In the genomic region with DNA sequence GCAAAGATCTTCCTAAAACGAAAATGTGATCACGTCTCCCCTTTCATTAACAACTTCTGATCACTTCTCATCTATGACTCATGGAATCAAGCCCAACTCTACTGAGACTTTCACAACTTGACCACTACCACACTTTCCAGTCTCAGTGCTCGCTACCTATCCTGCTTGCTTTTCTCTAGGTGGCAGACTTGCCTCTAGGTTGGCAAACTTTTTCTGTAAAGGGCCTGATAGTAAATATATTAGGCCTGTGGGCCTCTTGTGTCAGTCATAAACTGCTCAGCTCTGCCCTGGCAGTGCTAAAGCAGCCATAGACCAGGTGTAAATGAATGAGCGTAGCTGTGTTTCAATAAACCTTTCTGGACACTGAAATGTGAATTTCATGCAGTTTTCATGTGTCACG, we compare ENCODE assay signal across 22 cellular contexts. TPM values are rescaled to one million over a fixed set of nuclear protein-coding genes. Genes with fewer than 3 reads are reported as not detected.
"Had no signal": no experiment of that assay in that cellular context is flagged by ENCODE, and none has a peak within 500 bp of the region (broad histone marks: within the 10 kb centered on the region; RNA-seq: fewer than 3 reads in every experiment).

No MANE protein-coding gene starts in this region.

- H3K4me3 ChIP-seq: cardiac muscle cell, right atrium auricular region, skin epidermis, suprapubic skin had no signal

- H3K9me3 ChIP-seq: right atrium auricular region, suprapubic skin had no signal

- H3K4me1 ChIP-seq: right atrium auricular region, suprapubic skin had no signal

- H3K36me3 ChIP-seq: cardiac muscle cell, right atrium auricular region, suprapubic skin had no signal

- FAIRE-seq: astrocyte, kidney had no signal

- H3K27me3 ChIP-seq: cardiac muscle cell, right atrium auricular region, suprapubic skin had no signal

- DNase-seq: activated CD4-positive, alpha-beta T cell treated with anti-CD3 and anti-CD28 coated beads for 1 hour; activated CD4-positive, alpha-beta T cell treated with anti-CD3 and anti-CD28 coated beads, Interleukin-2, amount 50 U/mL, for 4 hours; activated naive CD4-positive, alpha-beta T cell treated with anti-CD3 and anti-CD28 coated beads, Interleukin-2, amount 50 U/mL, for 16 hours; activated T-cell treated with anti-CD3 and anti-CD28 coated beads, Interleukin-2, amount 50 U/mL, for 1 hour; kidney; left ventricle myocardium superior; mesenchymal stem cell; occipital lobe; stimulated activated CD4-positive, alpha-beta T cell treated with anti-CD3 and anti-CD28 coated beads, Interleukin-15, amount 100 ng/mL, for 24 hours; stimulated activated CD4-positive, alpha-beta T cell treated with anti-CD3 and anti-CD28 coated beads, Interleukin-4, amount 100 ng/mL, for 1 hour; stimulated activated naive CD4-positive, alpha-beta T cell; T1000 had no signal

- H3K27ac ChIP-seq: cardiac muscle cell, right atrium auricular region, skin epidermis, suprapubic skin had no signal

RNA-seq across cellular contexts. Expression of a gene that starts 21.5 kb away (rescaled TPM):
- total RNA-seq: astrocyte; cardiac muscle cell; dermis microvascular lymphatic vessel endothelial cell; kidney; left ventricle myocardium superior; natural killer cell treated with Interleukin-12 subunit alpha and Interleukin-12 subunit beta and Interleukin-15 and Interleukin-18, amount 100 ng/mL, for 72 hours; occipital lobe; posterior vena cava; right atrium auricular region; suprapubic skin had no signal
- polyA plus RNA-seq: adipose tissue, cardiac muscle cell, esophagus had no signal
